Comparison of ENCODE assay signal across 1 cellular context in genomic region chr7:75738975-75739795, GRCh38.
A peak's percentile ranks its signal among the peaks of the same experiment; 100 is the strongest.
TF ChIP-seq lines count a peak whose summit lies in the region.

No MANE protein-coding gene starts in this region.

TF ChIP-seq in HCT116, 20 proteins besides CTCF, POLR2A, EP300 and RAD21 (continued from another document):
- TF ChIP-seq REST (IDR thresholded peaks at IDR 0.05; ENCODE audit: low read depth) (no peak), EGR1 (IDR thresholded peaks at IDR 0.05; ENCODE audit: low read depth) (peak; percentile 77)
